In the genomic region with DNA sequence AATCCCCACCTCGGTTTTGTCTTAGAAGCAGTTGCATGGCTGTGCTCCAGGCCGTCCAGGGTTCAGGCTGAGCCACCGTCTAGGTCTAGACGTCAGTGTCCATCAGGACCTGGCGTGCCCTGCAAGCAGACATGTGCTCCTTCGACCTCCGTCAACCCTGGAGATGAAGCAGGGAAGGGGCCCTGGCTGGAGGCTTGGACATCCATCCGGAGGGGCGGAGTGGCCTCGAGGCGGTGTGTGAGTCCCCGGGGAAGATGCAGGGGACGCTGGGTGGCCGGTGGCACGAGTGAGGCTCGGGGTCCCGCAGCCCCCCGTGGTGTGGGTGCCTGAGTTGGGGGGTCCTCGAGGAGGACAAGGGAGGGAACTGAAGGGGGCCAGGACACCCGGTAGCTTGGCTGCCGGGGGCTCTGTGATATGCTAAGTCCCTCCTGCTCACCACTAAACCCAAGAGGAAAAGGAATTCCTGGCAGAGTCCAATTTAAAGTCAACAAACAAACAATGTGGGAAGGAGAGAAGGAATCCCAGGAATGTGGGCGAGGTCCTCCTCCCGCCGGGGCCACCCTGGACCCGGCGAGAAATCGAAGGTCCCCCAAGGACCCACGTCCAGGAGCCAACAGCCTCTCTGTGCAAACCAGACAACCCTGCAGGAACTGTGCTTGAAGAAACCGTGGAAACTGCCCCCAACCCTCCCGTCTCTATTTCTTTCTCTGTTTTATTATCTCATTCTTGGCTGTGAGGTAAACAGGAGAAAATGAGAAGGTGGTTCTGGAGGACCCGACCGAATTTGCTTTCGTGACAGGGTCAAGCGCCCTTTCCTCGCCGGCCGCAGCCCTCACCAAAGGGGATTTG, we compare ENCODE assay signal across 1 cellular context.
TF ChIP-seq lines count a peak whose summit lies in the region.

No MANE protein-coding gene starts in this region.

TF ChIP-seq in WTC11, 78 proteins besides CTCF, POLR2A, EP300 and RAD21 (continued from another document):
- TF ChIP-seq, protein P1, sequence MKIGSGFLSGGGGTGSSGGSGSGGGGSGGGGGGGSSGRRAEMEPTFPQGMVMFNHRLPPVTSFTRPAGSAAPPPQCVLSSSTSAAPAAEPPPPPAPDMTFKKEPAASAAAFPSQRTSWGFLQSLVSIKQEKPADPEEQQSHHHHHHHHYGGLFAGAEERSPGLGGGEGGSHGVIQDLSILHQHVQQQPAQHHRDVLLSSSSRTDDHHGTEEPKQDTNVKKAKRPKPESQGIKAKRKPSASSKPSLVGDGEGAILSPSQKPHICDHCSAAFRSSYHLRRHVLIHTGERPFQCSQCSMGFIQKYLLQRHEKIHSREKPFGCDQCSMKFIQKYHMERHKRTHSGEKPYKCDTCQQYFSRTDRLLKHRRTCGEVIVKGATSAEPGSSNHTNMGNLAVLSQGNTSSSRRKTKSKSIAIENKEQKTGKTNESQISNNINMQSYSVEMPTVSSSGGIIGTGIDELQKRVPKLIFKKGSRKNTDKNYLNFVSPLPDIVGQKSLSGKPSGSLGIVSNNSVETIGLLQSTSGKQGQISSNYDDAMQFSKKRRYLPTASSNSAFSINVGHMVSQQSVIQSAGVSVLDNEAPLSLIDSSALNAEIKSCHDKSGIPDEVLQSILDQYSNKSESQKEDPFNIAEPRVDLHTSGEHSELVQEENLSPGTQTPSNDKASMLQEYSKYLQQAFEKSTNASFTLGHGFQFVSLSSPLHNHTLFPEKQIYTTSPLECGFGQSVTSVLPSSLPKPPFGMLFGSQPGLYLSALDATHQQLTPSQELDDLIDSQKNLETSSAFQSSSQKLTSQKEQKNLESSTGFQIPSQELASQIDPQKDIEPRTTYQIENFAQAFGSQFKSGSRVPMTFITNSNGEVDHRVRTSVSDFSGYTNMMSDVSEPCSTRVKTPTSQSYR (CRISPR knock-in tag; IDR thresholded peaks at IDR 0.05), result peak; percentile 49; the same call in 1 of the 2 replicates
- no peak for TF ChIP-seq KAT7 (CRISPR knock-in tag; IDR thresholded peaks at IDR 0.05; ENCODE audit: borderline replicate concordance)
- no peak for TF ChIP-seq MYBL2 (CRISPR knock-in tag; IDR thresholded peaks at IDR 0.05)
